In genomic region chr11:13114566-13115465, GRCh38 we compare ENCODE assay signal across 1 cellular context.
TF ChIP-seq lines count a peak whose summit lies in the region.

No MANE protein-coding gene starts in this region.

TF ChIP-seq in HepG2, 621 proteins besides CTCF, POLR2A, EP300 and RAD21 (continued from another document and continues in another):
- TF ChIP-seq ZBTB40 (IDR thresholded peaks at IDR 0.05) (no peak), ZBTB40 (CRISPR knock-in tag; IDR thresholded peaks at IDR 0.05) (no peak), HNF1B (CRISPR knock-in tag; IDR thresholded peaks at IDR 0.05) (peak; percentile 65), ZNF746 (CRISPR knock-in tag; IDR thresholded peaks at IDR 0.05) (no peak), PCBP2 (optimal IDR thresholded peaks at IDR 0.05; ENCODE audit: low read depth, low read length, poor library complexity, severe bottlenecking) (no peak), ZNF576 (CRISPR knock-in tag; IDR thresholded peaks at IDR 0.05) (no peak), TP53 (CRISPR knock-in tag; conservative IDR thresholded peaks at IDR 0.05) (no peak), ONECUT2 (CRISPR knock-in tag; IDR thresholded peaks at IDR 0.05) (no peak), TOE1 (CRISPR knock-in tag; IDR thresholded peaks at IDR 0.05) (no peak), ZNF446 (CRISPR knock-in tag; IDR thresholded peaks at IDR 0.05) (no peak), ZNF18 (CRISPR knock-in tag; IDR thresholded peaks at IDR 0.05; ENCODE audit: insufficient replicate concordance) (peak; percentile 15), XBP1 (CRISPR knock-in tag; IDR thresholded peaks at IDR 0.05) (no peak), ZBTB4 (CRISPR knock-in tag; IDR thresholded peaks at IDR 0.05; ENCODE audit: borderline replicate concordance) (no peak), ARID5B (CRISPR knock-in tag; IDR thresholded peaks at IDR 0.05) (peak; percentile 42; the same call in 1 of the 2 replicates), FOXP1 (IDR thresholded peaks at IDR 0.05) (no peak), FOXP1 (CRISPR knock-in tag; IDR thresholded peaks at IDR 0.05) (peak; percentile 73), ERF (CRISPR knock-in tag; IDR thresholded peaks at IDR 0.05) (peak; percentile 43; the same call in 1 of the 2 replicates), ZNF121 (CRISPR knock-in tag; IDR thresholded peaks at IDR 0.05) (peak; percentile 72; the same call in 1 of the 2 replicates), ZNF430 (CRISPR knock-in tag; IDR thresholded peaks at IDR 0.05) (no peak), HIC2 (CRISPR knock-in tag; IDR thresholded peaks at IDR 0.05; ENCODE audit: low read depth) (no peak), HMGXB4 (CRISPR knock-in tag; IDR thresholded peaks at IDR 0.05; ENCODE audit: borderline replicate concordance in 1 of 2, low read depth in 1 of 2) (peak in 1 of 2 experiments; percentile 68; a peak in 1 of 4 replicates)
